8 cellular contexts compared by ENCODE assay signal in genomic region chr6:107847844-107848802, GRCh38. TPM values are rescaled to one million over a fixed set of nuclear protein-coding genes. Genes with fewer than 3 reads are reported as not detected.
DNase-seq lines count a peak whose midpoint lies in the region; ATAC-seq and TF ChIP-seq lines count a peak whose summit lies in the region.

No MANE protein-coding gene starts in this region.

- TF ChIP-seq CTCF in Loucy (conservative IDR thresholded peaks at IDR 0.05; ENCODE audit: low read length) (peak; percentile 92), osteoblast (IDR thresholded peaks at IDR 0.05; ENCODE audit: extremely low read depth, low read depth, low read length) (peak; percentile 76), suprapubic skin (IDR thresholded peaks at IDR 0.05) (peak; percentile 83 to 97)

- H3K4me3 Mint-ChIP-seq in CD8-positive, alpha-beta memory T cell, result peak overlapping the region; percentile 71 to 92 (median 79)
- H3K4me3 Mint-ChIP-seq in activated naive CD4-positive, alpha-beta T cell treated with anti-CD3 and anti-CD28 coated beads, Interleukin-2, amount 10 ng/mL, durations not matched to agents 7 days and 5 days, result peak overlapping the region; percentile 71

- ATAC-seq in GM21528 (IDR thresholded peaks at IDR 0.05; ENCODE audit: low FRiP score, unreplicated experiment), result peak; percentile 80

- H3K9me3 ChIP-seq in CD8-positive, alpha-beta memory T cell (ENCODE audit: low read length), result no peaks in the 10 kb centered on the region
- H3K9me3 ChIP-seq in Loucy (ENCODE audit: insufficient read depth, low read depth, low read length) (no peaks in the 10 kb centered on the region), SK-N-MC (ENCODE audit: low read depth, low read length) (no peaks in the 10 kb centered on the region), osteoblast (ENCODE audit: low read depth, low read length) (no peaks in the 10 kb centered on the region), suprapubic skin (no peaks in the 10 kb centered on the region)

- peak; percentile 71 to 86 (median 79) for DNase-seq in CD8-positive, alpha-beta memory T cell
- DNase-seq in SK-N-MC (ENCODE audit: low read depth, low spot score) (no peak), glomerular visceral epithelial cell (ENCODE audit: extremely low spot score) (peak; percentile 87), osteoblast (ENCODE audit: insufficient read length, low spot score, missing footprints) (peak; percentile 97), suprapubic skin (ENCODE audit: low spot score in 2 of 2) (peak; percentile 87 to 89)
- peak; percentile 85 for DNase-seq in activated naive CD4-positive, alpha-beta T cell treated with anti-CD3 and anti-CD28 coated beads, Interleukin-2, amount 10 ng/mL, durations not matched to agents 7 days and 5 days

- H4K20me1 ChIP-seq in Loucy (ENCODE audit: insufficient read depth, low read length, poor library complexity, severe bottlenecking) (no peaks in the 10 kb centered on the region), osteoblast (ENCODE audit: insufficient read depth, low read length) (no peaks in the 10 kb centered on the region)

- H3K27ac Mint-ChIP-seq in CD8-positive, alpha-beta memory T cell, result peak overlapping the region; percentile 51 to 91 (median 74)
- H3K27ac Mint-ChIP-seq in activated naive CD4-positive, alpha-beta T cell treated with anti-CD3 and anti-CD28 coated beads, Interleukin-2, amount 10 ng/mL, durations not matched to agents 7 days and 5 days, result peak overlapping the region; percentile 64

- WGBS in suprapubic skin, result 45% methylated on average over 6 of the region's 52 CpGs

- peak overlapping the region; percentile 23 for H3K9ac ChIP-seq in Loucy (ENCODE audit: low read depth, low read length, poor library complexity, severe bottlenecking)
- peak overlapping the region; percentile 66 for H3K9ac ChIP-seq in SK-N-MC (ENCODE audit: insufficient read length)

- peaks cover 22 to 27% (median 27%) of the 10 kb centered on the region in 3 donors for H3K4me1 Mint-ChIP-seq in CD8-positive, alpha-beta memory T cell
- H3K4me1 Mint-ChIP-seq in activated naive CD4-positive, alpha-beta T cell treated with anti-CD3 and anti-CD28 coated beads, Interleukin-2, amount 10 ng/mL, durations not matched to agents 7 days and 5 days, result peaks cover 35% of the 10 kb centered on the region

- H3K79me2 ChIP-seq in Loucy (ENCODE audit: insufficient read depth, low read length), result no peaks in the 10 kb centered on the region
- H3K79me2 ChIP-seq in osteoblast (ENCODE audit: insufficient read depth, low read length), result no peaks in the 10 kb centered on the region

- H3K4me1 ChIP-seq in CD8-positive, alpha-beta memory T cell (ENCODE audit: insufficient read depth, low read length), result peaks cover 16% of the 10 kb centered on the region
- H3K4me1 ChIP-seq in Loucy (ENCODE audit: insufficient read depth, low read length, poor library complexity, severe bottlenecking), result peaks cover 4% of the 10 kb centered on the region
- H3K4me1 ChIP-seq in osteoblast (ENCODE audit: insufficient read depth, low read length), result peaks cover 10% of the 10 kb centered on the region
- H3K4me1 ChIP-seq in suprapubic skin, result peaks cover 12% of the 10 kb centered on the region

- H3K9me3 Mint-ChIP-seq in CD8-positive, alpha-beta memory T cell, result no peaks in the 10 kb centered on the region
- H3K9me3 Mint-ChIP-seq in activated naive CD4-positive, alpha-beta T cell treated with anti-CD3 and anti-CD28 coated beads, Interleukin-2, amount 10 ng/mL, durations not matched to agents 7 days and 5 days, result no peaks in the 10 kb centered on the region

- TF ChIP-seq EP300 in suprapubic skin (IDR thresholded peaks at IDR 0.05), result no peak

- H3K27me3 ChIP-seq in CD8-positive, alpha-beta memory T cell (ENCODE audit: insufficient read depth, low read length, poor library complexity, severe bottlenecking), result no peaks in the 10 kb centered on the region
- H3K27me3 ChIP-seq in Loucy (ENCODE audit: insufficient read depth, low read length, poor library complexity, severe bottlenecking) (no peaks in the 10 kb centered on the region), osteoblast (ENCODE audit: insufficient read depth, low read length) (peaks cover 2% of the 10 kb centered on the region), suprapubic skin (peaks cover 15% of the 10 kb centered on the region)

- H3K4me2 ChIP-seq in Loucy (ENCODE audit: low read depth, low read length, poor library complexity, severe bottlenecking), result peak overlapping the region; percentile 86
- H3K4me2 ChIP-seq in osteoblast (ENCODE audit: insufficient read depth, low read length), result peak overlapping the region; percentile 83

- no peaks in the 10 kb centered on the region for H3F3A ChIP-seq in Loucy (ENCODE audit: low read depth)

- H3K9me2 ChIP-seq in Loucy (replicated peaks; ENCODE audit: low read depth, low read length), result no peaks in the 10 kb centered on the region

- peak overlapping the region; percentile 42 for H3K4me3 ChIP-seq in CD8-positive, alpha-beta memory T cell (ENCODE audit: low read length)
- H3K4me3 ChIP-seq in Loucy (ENCODE audit: low read length, poor library complexity, severe bottlenecking) (peak overlapping the region; percentile 74), SK-N-MC (peak overlapping the region; percentile 82), osteoblast (ENCODE audit: insufficient read depth, low read length) (peak overlapping the region; percentile 69), suprapubic skin (peak overlapping the region; percentile 46)

- no peak for TF ChIP-seq POLR2A in suprapubic skin (IDR thresholded peaks at IDR 0.05)

- peaks cover 0 to 2% (median 0%) of the 10 kb centered on the region in 3 donors for H3K36me3 Mint-ChIP-seq in CD8-positive, alpha-beta memory T cell
- peaks cover 2% of the 10 kb centered on the region for H3K36me3 Mint-ChIP-seq in activated naive CD4-positive, alpha-beta T cell treated with anti-CD3 and anti-CD28 coated beads, Interleukin-2, amount 10 ng/mL, durations not matched to agents 7 days and 5 days

- POLR2A ChIA-PET in CD8-positive, alpha-beta memory T cell (lab: Charles Lee), result interaction anchor here (0.6 to 1.2 kb wide), 8 partner anchors 26 to 144 kb away, joined by 3 to 14 read pairs (median 4); no protein-coding TSS in a partner anchor

- no peak overlapping the region for H3K27ac ChIP-seq in CD8-positive, alpha-beta memory T cell (ENCODE audit: low read depth, low read length)
- H3K27ac ChIP-seq in SK-N-MC, result no peak overlapping the region
- no peak overlapping the region for H3K27ac ChIP-seq in osteoblast (ENCODE audit: low read depth, low read length)
- H3K27ac ChIP-seq in suprapubic skin, result no peak overlapping the region

- peaks cover 0 to 2% of the 10 kb centered on the region in 2 donors for H3K27me3 Mint-ChIP-seq in CD8-positive, alpha-beta memory T cell
- peaks cover 37% of the 10 kb centered on the region for H3K27me3 Mint-ChIP-seq in activated naive CD4-positive, alpha-beta T cell treated with anti-CD3 and anti-CD28 coated beads, Interleukin-2, amount 10 ng/mL, durations not matched to agents 7 days and 5 days

- H2AFZ ChIP-seq in Loucy (ENCODE audit: low read length), result peak overlapping the region; percentile 98
- H2AFZ ChIP-seq in osteoblast (ENCODE audit: low read length), result peak overlapping the region; percentile 92

- no peaks in the 10 kb centered on the region for H3K36me3 ChIP-seq in CD8-positive, alpha-beta memory T cell (ENCODE audit: insufficient read depth, low read length)
- H3K36me3 ChIP-seq in Loucy (ENCODE audit: insufficient read depth, low read length), result no peaks in the 10 kb centered on the region
- H3K36me3 ChIP-seq in SK-N-MC (ENCODE audit: insufficient read depth, low read length), result no peaks in the 10 kb centered on the region
- H3K36me3 ChIP-seq in osteoblast (ENCODE audit: insufficient read depth, low read length), result no peaks in the 10 kb centered on the region
- H3K36me3 ChIP-seq in suprapubic skin, result no peaks in the 10 kb centered on the region

- CTCF ChIA-PET in CD8-positive, alpha-beta memory T cell (lab: Charles Lee), result interaction anchor here (0.6 to 5.6 kb wide), 61 partner anchors 9 to 219 kb away, joined by 3 to 129 read pairs (median 7); partner anchors contain the start of gene SCML4
- CTCF ChIA-PET in activated naive CD4-positive, alpha-beta T cell treated with anti-CD3 and anti-CD28 coated beads, Interleukin-2, amount 10 ng/mL, durations not matched to agents 7 days and 5 days (lab: Charles Lee), result interaction anchor here (0.5 to 6.3 kb wide), 46 partner anchors 10 to 513 kb away, joined by 3 to 72 read pairs (median 6); partner anchors contain the start of gene SCML4

RNA-seq across cellular contexts. Expression of gene SCML4, which starts 24.0 kb away (rescaled TPM):
- 10 to 100 TPM; 15.3 to 15.4 TPM for total RNA-seq in CD8-positive, alpha-beta memory T cell
- 103 TPM for polyA plus RNA-seq in CD8-positive, alpha-beta memory T cell
- total RNA-seq in osteoblast (not detected in 2 replicates), suprapubic skin (1 to 10 TPM in 1 of 4 donors, under 1 TPM in 2, not detected in 1; 0.42 to 1.6 (median 0.89) TPM)

Comparison
In these comparisons a context has a peak if more than half of its experiments do, and no peak if none do; other contexts are left out.
1. RNA of gene SCML4, which starts 24.0 kb away (total RNA-seq): 15.3 to 15.4 TPM in CD8-positive, alpha-beta memory T cell; 0.42 to 1.6 TPM in suprapubic skin and not detected in osteoblast; every median in the first group is over 4 times any median in the second.
2. Peak in every context shown above with its lines, with median percentiles within 50 percentile points of each other: H3K4me3 ChIP-seq and CTCF ChIP-seq.